ENCODE assay signal across 10 cellular contexts in the genomic region with DNA sequence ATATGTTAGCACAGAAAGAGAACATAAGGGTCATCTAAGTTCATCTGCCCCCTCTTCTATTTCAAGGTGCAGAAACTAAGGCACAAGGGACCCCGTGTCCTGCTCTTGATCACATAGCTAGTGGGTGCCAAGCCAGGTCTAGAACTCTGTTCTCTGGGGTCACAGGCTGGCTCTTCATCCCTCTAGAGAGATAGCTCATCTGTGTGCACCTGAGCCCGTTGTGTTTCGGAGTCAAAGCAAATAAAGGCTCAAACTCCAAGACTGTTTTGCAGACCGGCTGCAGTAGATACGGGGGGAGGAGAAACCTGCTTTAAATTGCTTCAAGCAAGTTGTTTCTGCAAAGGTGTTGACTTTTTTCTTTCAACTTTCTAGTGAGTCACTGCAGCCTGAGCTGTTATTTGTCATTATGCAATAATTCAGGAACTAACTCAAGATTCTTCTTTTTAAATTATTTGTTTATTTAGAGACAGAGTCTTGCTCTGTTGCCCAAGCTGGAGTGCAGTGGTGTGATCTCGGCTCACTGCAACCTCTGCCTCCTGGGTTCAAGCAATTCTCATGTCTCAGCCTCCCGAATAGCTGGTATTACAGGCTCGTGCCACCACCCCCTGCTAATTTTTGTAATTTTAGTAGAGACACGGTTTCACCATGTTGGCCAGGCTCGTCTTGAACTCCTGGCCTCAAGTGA. TPM values are rescaled to one million over a fixed set of nuclear protein-coding genes. Genes with fewer than 3 reads are reported as not detected.
DNase-seq lines count a peak whose midpoint lies in the region; ATAC-seq and TF ChIP-seq lines count a peak whose summit lies in the region.
"Had no signal": no experiment of that assay in that cellular context is flagged by ENCODE, and none has a peak within 500 bp of the region (broad histone marks: within the 10 kb centered on the region; RNA-seq: fewer than 3 reads in every experiment).

No MANE protein-coding gene starts in this region.

- H3K79me2 ChIP-seq in PC-9 (ENCODE audit: low read depth) (peaks cover 37% of the 10 kb centered on the region), smooth muscle cell (ENCODE audit: low read depth) (peaks cover 8% of the 10 kb centered on the region)

- 76% methylated on average over 10 of the region's 10 CpGs for WGBS in smooth muscle cell (ENCODE audit: low lambda C conversion rate)

- H3K27me3 ChIP-seq in PC-9 (ENCODE audit: insufficient read depth, low read depth) (no peaks in the 10 kb centered on the region), smooth muscle cell (ENCODE audit: low read depth) (no peaks in the 10 kb centered on the region)

- peak; percentile 60 for DNase-seq in ELR (ENCODE audit: low read depth)
- peak; percentile 57 to 99 for DNase-seq in PC-9
- DNase-seq in fibroblast of pulmonary artery (ENCODE audit: low read depth): peak; percentile 44
- DNase-seq in sciatic nerve (ENCODE audit: low spot score): no peak
- no peak for DNase-seq in NCI-H524 treated with DMSO at 0.1 percent for 48 hours (lab: John Stamatoyannopoulos, UW)
- no peak for DNase-seq in smooth muscle cell (lab: John Stamatoyannopoulos, UW; ENCODE audit: unreplicated experiment)
- DNase-seq: aorta, NCI-H510A had no signal

- intact Hi-C loops in PC-9 (cut with micrococcal nuclease; ENCODE audit: unreplicated experiment): loop anchor here (2.0 kb wide), 1 partner anchor 14 kb away; no protein-coding TSS in a partner anchor
- intact Hi-C loops in sciatic nerve (cut with DNase I): no loop called here

- H3F3A ChIP-seq in PC-9 (ENCODE audit: insufficient read depth, low read depth) (peaks cover 49% of the 10 kb centered on the region), smooth muscle cell (ENCODE audit: low read depth) (no peaks in the 10 kb centered on the region)

- H4K20me1 ChIP-seq in PC-9 (ENCODE audit: insufficient read depth): no peaks in the 10 kb centered on the region
- peaks cover 11% of the 10 kb centered on the region for H4K20me1 ChIP-seq in smooth muscle cell (ENCODE audit: low read depth)

- H3K27ac ChIP-seq in PC-9 (peak overlapping the region; percentile 71), smooth muscle cell (ENCODE audit: low read depth) (no peak overlapping the region)

- POLR2A ChIA-PET in PC-9 (lab: Charles Lee; ENCODE audit: unreplicated experiment): interaction anchor here (0.6 to 0.7 kb wide), 3 partner anchors 36 to 710 kb away, joined by 5 to 25 read pairs (median 13); partner anchors contain the start of gene COA1

- ATAC-seq in sciatic nerve: peak; percentile 24
- ATAC-seq in GM21447 (IDR thresholded peaks at IDR 0.05; ENCODE audit: unreplicated experiment): no peak
- ATAC-seq in HG03196 (IDR thresholded peaks at IDR 0.05; ENCODE audit: unreplicated experiment): no peak

- H3K4me3 ChIP-seq in PC-9: peak overlapping the region; percentile 7; the same call in 1 of the 2 replicates
- H3K4me3 ChIP-seq in fibroblast of pulmonary artery (replicated peaks; ENCODE audit: low read depth, low read length): no peak overlapping the region
- no peak overlapping the region for H3K4me3 ChIP-seq in smooth muscle cell

- H2AFZ ChIP-seq in PC-9 (no peak overlapping the region), smooth muscle cell (ENCODE audit: low read depth) (no peak overlapping the region)

- BruUV-seq in PC-9 (replicated peaks; lab: Mats Ljungman, UMichigan): no TSS peak

- H3K4me1 ChIP-seq in PC-9 (replicated peaks; ENCODE audit: insufficient read depth) (peaks cover 65% of the 10 kb centered on the region), smooth muscle cell (ENCODE audit: low read depth) (peaks cover 5% of the 10 kb centered on the region)

- H3K9me3 ChIP-seq in PC-9 (ENCODE audit: insufficient read depth, low read depth) (no peaks in the 10 kb centered on the region), smooth muscle cell (replicated peaks; ENCODE audit: low read depth) (no peaks in the 10 kb centered on the region)

- no peaks in the 10 kb centered on the region for H3K9me2 ChIP-seq in PC-9 (ENCODE audit: insufficient read depth)

- no peak overlapping the region for H3K9ac ChIP-seq in smooth muscle cell (ENCODE audit: low read depth)

- TF ChIP-seq CTCF in PC-9 (conservative IDR thresholded peaks at IDR 0.05) (no peak), fibroblast of pulmonary artery (IDR thresholded peaks at IDR 0.05; ENCODE audit: low read length, missing control alignments) (no peak), smooth muscle cell (IDR thresholded peaks at IDR 0.05; ENCODE audit: borderline replicate concordance, insufficient read depth, poor library complexity, severe bottlenecking) (no peak)

- peak overlapping the region; percentile 68 for H3K4me2 ChIP-seq in PC-9
- H3K4me2 ChIP-seq in smooth muscle cell: no peak overlapping the region

- H3K36me3 ChIP-seq in PC-9 (ENCODE audit: low read depth) (no peaks in the 10 kb centered on the region), smooth muscle cell (ENCODE audit: low read depth) (no peaks in the 10 kb centered on the region)

- CTCF ChIA-PET in PC-9 (lab: Charles Lee): interaction anchor here (1.1 to 1.4 kb wide), 2 partner anchors 46 to 182 kb away, joined by 4 to 7 read pairs; partner anchors contain the start of gene STK17A

RNA-seq across cellular contexts. Expression of gene BLVRA, which starts 6.5 kb away (rescaled TPM):
- total RNA-seq in PC-9 (2021): 36.4 and 49.5 TPM in 2 replicates
- 64.4 TPM for total RNA-seq in sciatic nerve
- total RNA-seq in smooth muscle cell: 24.6 and 30.6 TPM in 2 replicates
- 54.8 and 65.4 TPM in 2 replicates for polyA plus RNA-seq in smooth muscle cell

RNA-seq across cellular contexts. Expression of gene COA1, which starts 35.6 kb away (rescaled TPM):
- total RNA-seq in PC-9 (2021) (128 and 151 TPM in 2 replicates), sciatic nerve (56.8 TPM), smooth muscle cell (63.1 and 77.5 TPM in 2 replicates)
- polyA plus RNA-seq in smooth muscle cell: 61.0 and 67.5 TPM in 2 replicates

Comparison
In these comparisons a context has a peak if more than half of its experiments do, and no peak if none do; other contexts are left out.
1. DNase-seq: peak in ELR (single experiment), PC-9 (2 of 2) and fibroblast of pulmonary artery (single experiment); none in sciatic nerve (single experiment), NCI-H524 treated with DMSO at 0.1 percent for 48 hours (single experiment) and smooth muscle cell (single experiment).